ENCODE assay signal across 8 cellular contexts in genomic region chr6:74928203-74928602, GRCh38.
"Had no signal": no experiment of that assay in that cellular context is flagged by ENCODE, and none has a peak within 500 bp of the region (broad histone marks: within the 10 kb centered on the region; RNA-seq: fewer than 3 reads in every experiment).

No MANE protein-coding gene starts in this region.

- FAIRE-seq: H54, HepG2, K562 had no signal

- H3K27ac ChIP-seq: HL-60 had no signal

- ATAC-seq: HepG2, K562 had no signal

- H3K9me3 Mint-ChIP-seq: H9 had no signal

- H3K27ac Mint-ChIP-seq: H9 had no signal

- H3K4me3 Mint-ChIP-seq: H9 had no signal

- H3K4me3 ChIP-seq: K562 had no signal

- DNase-seq: GOT3, H9, HCEC 1CT, KG1 had no signal
